8 cellular contexts compared by ENCODE assay signal in the genomic region with DNA sequence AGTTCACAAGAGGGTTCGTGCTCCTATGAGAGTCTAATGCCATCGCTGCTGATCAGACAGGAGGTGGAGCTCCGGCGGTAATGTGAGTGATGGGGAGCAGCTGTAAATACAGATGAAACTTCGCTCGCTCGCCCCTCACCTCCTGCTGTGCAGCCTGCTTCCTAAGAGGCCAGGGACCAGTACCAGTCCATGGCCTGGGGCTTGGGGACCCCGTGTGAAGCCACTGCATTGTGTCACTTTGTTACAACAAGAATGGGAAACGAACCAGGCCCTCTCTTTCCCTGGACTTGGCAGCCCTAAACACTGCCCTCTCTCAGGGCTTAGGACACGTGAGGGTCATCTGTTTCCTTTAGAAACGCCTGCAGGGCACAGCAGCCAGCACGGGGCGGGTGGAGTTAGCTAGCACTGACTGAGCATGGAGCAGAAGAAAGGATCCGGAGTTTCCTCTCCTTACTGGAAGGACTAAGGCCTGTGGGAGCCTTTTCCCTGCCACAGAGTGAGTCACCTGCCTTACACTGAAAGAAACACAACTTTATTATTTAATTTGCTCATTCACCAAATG.
A peak's percentile ranks its signal among the peaks of the same experiment; 100 is the strongest.
DNase-seq lines count a peak whose midpoint lies in the region; ATAC-seq and TF ChIP-seq lines count a peak whose summit lies in the region.

No MANE protein-coding gene starts in this region.

- no peaks in the 10 kb centered on the region for H3K79me2 ChIP-seq in Loucy (ENCODE audit: insufficient read depth, low read length)

- DNase-seq in coronary artery (ENCODE audit: low spot score) (peak; percentile 82), left kidney (ENCODE audit: low read depth, low spot score) (peak; percentile 57), suprapubic skin (ENCODE audit: low spot score in 2 of 2) (peak; percentile 88 to 91), BE2C (no peak)

- peak overlapping the region; percentile 33 for H3K4me3 ChIP-seq in Loucy (ENCODE audit: low read length, poor library complexity, severe bottlenecking)
- H3K4me3 ChIP-seq in coronary artery, result peak overlapping the region; percentile 21
- H3K4me3 ChIP-seq in suprapubic skin, result no peak overlapping the region
- H3K4me3 ChIP-seq in BE2C (ENCODE audit: low read depth, low read length), result no peak overlapping the region

- no peak for TF ChIP-seq POLR2A in suprapubic skin (IDR thresholded peaks at IDR 0.05)

- peak overlapping the region; percentile 60 to 92 for H3K27ac ChIP-seq in coronary artery
- peak overlapping the region; percentile 75 for H3K27ac ChIP-seq in suprapubic skin

- H3K4me2 ChIP-seq in Loucy (ENCODE audit: low read depth, low read length, poor library complexity, severe bottlenecking), result peak overlapping the region; percentile 44

- H3K36me3 ChIP-seq in Loucy (ENCODE audit: insufficient read depth, low read length), result no peaks in the 10 kb centered on the region
- peaks cover 8% of the 10 kb centered on the region for H3K36me3 ChIP-seq in suprapubic skin
- no peaks in the 10 kb centered on the region for H3K36me3 ChIP-seq in BE2C

- TF ChIP-seq EP300 in suprapubic skin (IDR thresholded peaks at IDR 0.05), result no peak

- no peak overlapping the region for H3K9ac ChIP-seq in Loucy (ENCODE audit: low read depth, low read length, poor library complexity, severe bottlenecking)

- H3K27me3 ChIP-seq in Loucy (ENCODE audit: insufficient read depth, low read length, poor library complexity, severe bottlenecking) (peaks cover 8% of the 10 kb centered on the region), suprapubic skin (no peaks in the 10 kb centered on the region), BE2C (no peaks in the 10 kb centered on the region)

- no peaks in the 10 kb centered on the region for H3K9me2 ChIP-seq in Loucy (replicated peaks; ENCODE audit: low read depth, low read length)

- WGBS in suprapubic skin, result 60% methylated on average over 10 of the region's 14 CpGs

- no peaks in the 10 kb centered on the region for H3F3A ChIP-seq in Loucy (ENCODE audit: low read depth)

- H3K4me1 ChIP-seq in Loucy (ENCODE audit: insufficient read depth, low read length, poor library complexity, severe bottlenecking) (peaks cover 11% of the 10 kb centered on the region), suprapubic skin (peaks cover 38% of the 10 kb centered on the region), BE2C (no peaks in the 10 kb centered on the region)

- no peak overlapping the region for H2AFZ ChIP-seq in Loucy (ENCODE audit: low read length)

- ATAC-seq in GM18907 (IDR thresholded peaks at IDR 0.05; ENCODE audit: unreplicated experiment) (no peak), GM18909 (IDR thresholded peaks at IDR 0.05; ENCODE audit: poor library complexity, unreplicated experiment) (no peak), HG02973 (IDR thresholded peaks at IDR 0.05; ENCODE audit: unreplicated experiment) (no peak)

- TF ChIP-seq CTCF in Loucy (conservative IDR thresholded peaks at IDR 0.05; ENCODE audit: low read length) (no peak), coronary artery (IDR thresholded peaks at IDR 0.05) (no peak), suprapubic skin (IDR thresholded peaks at IDR 0.05) (no peak), BE2C (IDR thresholded peaks at IDR 0.05; ENCODE audit: low read depth, low read length) (no peak)

- no peaks in the 10 kb centered on the region for H3K9me3 ChIP-seq in Loucy (ENCODE audit: insufficient read depth, low read depth, low read length)
- no peaks in the 10 kb centered on the region for H3K9me3 ChIP-seq in suprapubic skin
- no peaks in the 10 kb centered on the region for H3K9me3 ChIP-seq in BE2C

- H4K20me1 ChIP-seq in Loucy (ENCODE audit: insufficient read depth, low read length, poor library complexity, severe bottlenecking), result no peaks in the 10 kb centered on the region

Comparison
In these comparisons a context has a peak if more than half of its experiments do, and no peak if none do; other contexts are left out.
1. H3K4me3 ChIP-seq: peak in Loucy (single experiment) and coronary artery (single experiment); none in suprapubic skin (single experiment) and BE2C (single experiment).